In the genomic region with DNA sequence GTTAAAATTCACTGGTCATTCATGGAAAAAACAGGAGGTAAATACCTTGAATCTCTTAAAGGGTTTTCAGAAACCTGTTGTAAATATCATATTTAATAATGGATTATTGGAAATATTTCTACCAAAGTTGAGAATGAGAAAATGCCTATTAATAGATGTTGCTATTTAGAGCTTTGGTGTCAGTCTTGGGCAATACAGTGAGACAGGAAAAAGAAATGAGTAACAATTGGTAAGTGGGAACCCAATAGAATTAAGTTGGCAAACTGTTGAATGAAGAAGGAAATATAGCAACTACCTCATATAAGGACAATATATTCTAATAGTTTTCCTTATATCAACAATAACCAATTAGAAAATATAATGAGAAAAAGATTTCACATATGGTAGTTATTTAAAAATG, we compare ENCODE assay signal across 11 cellular contexts.
DNase-seq lines count a peak whose midpoint lies in the region; ATAC-seq and TF ChIP-seq lines count a peak whose summit lies in the region.
"Had no signal": no experiment of that assay in that cellular context is flagged by ENCODE, and none has a peak within 500 bp of the region (broad histone marks: within the 10 kb centered on the region; RNA-seq: fewer than 3 reads in every experiment).

No MANE protein-coding gene starts in this region.

- H3K9ac ChIP-seq in IMR-90 (ENCODE audit: low read depth, low read length), result no peak overlapping the region

- H3K4me1 ChIP-seq in IMR-90 (ENCODE audit: control insufficient read depth, insufficient read depth, low read length) (no peaks in the 10 kb centered on the region), breast epithelium (no peaks in the 10 kb centered on the region)

- no peaks in the 10 kb centered on the region for H3K27me3 Mint-ChIP-seq in T-helper 2 cell treated with Interferon-gamma antibody and Interleukin-4, amounts not matched to agents 5 μg/mL and 100 μg/mL, for 36 hours (ENCODE audit: low read depth)
- H3K27me3 Mint-ChIP-seq: dendritic cell treated with granulocyte-macrophage colony-stimulating factor and Interleukin-4, amounts not matched to agents 40 ng/mL and 50 ng/mL, for 4 days had no signal

- H2BK15ac ChIP-seq in IMR-90 (ENCODE audit: low read depth, low read length), result no peak overlapping the region

- no peak overlapping the region for H3K27ac Mint-ChIP-seq in T-helper 2 cell treated with Interferon-gamma antibody and Interleukin-4, amounts not matched to agents 5 μg/mL and 100 μg/mL, for 36 hours
- H3K27ac Mint-ChIP-seq: dendritic cell treated with granulocyte-macrophage colony-stimulating factor and Interleukin-4, amounts not matched to agents 40 ng/mL and 50 ng/mL, for 4 days had no signal

- H2BK120ac ChIP-seq in IMR-90 (ENCODE audit: low read depth, low read length), result no peak overlapping the region

- no peak overlapping the region for H2BK20ac ChIP-seq in IMR-90 (ENCODE audit: low read depth, low read length)

- H2AFZ ChIP-seq in IMR-90 (replicated peaks; ENCODE audit: low read length, poor library complexity), result no peak overlapping the region

- H3K9me1 ChIP-seq in IMR-90 (ENCODE audit: insufficient read depth, low read length), result 0 out of 2 replicates have a peak, but pooled peaks cover 3% of the 10 kb centered on the region

- intact Hi-C loops in IMR-90 (cut with micrococcal nuclease) (no loop called here), breast epithelium (cut with DNase I; ENCODE audit: low total_unique reads) (no loop called here), left ventricle myocardium superior (cut with micrococcal nuclease) (no loop called here)

- no peaks in the 10 kb centered on the region for H3K27me3 ChIP-seq in IMR-90 (ENCODE audit: control insufficient read depth, insufficient read depth, low read length)
- no peaks in the 10 kb centered on the region for H3K27me3 ChIP-seq in breast epithelium

- H4K8ac ChIP-seq in IMR-90 (ENCODE audit: low read depth in 2 of 2, low read length in 2 of 2), result no peak overlapping the region

- ATAC-seq in IMR-90 (ENCODE audit: low read depth) (no peak), left ventricle myocardium superior (peak; percentile 74)

- H4K91ac ChIP-seq in IMR-90 (ENCODE audit: insufficient read depth, low read depth, low read length), result no peak overlapping the region

- no peak overlapping the region for H3K18ac ChIP-seq in IMR-90 (ENCODE audit: low read depth, low read length)

- H3K36me3 ChIP-seq in IMR-90 (ENCODE audit: control insufficient read depth, insufficient read depth, low read length) (peaks cover 12% of the 10 kb centered on the region), breast epithelium (peaks cover 5% of the 10 kb centered on the region)

- no peak for TF ChIP-seq RAD21 in IMR-90 (IDR thresholded peaks at IDR 0.05; ENCODE audit: low read length)

- H3K9me3 ChIP-seq in IMR-90 (ENCODE audit: control insufficient read depth, insufficient read depth, low read length) (no peaks in the 10 kb centered on the region), breast epithelium (no peaks in the 10 kb centered on the region)

- CTCF ChIA-PET in IMR-90 (lab: Yijun Ruan, JAX), result no interaction called here

- DNase-seq in IMR-90 (peak; percentile 14), breast epithelium (ENCODE audit: low spot score in 2 of 2) (no peak), left ventricle myocardium superior (no peak), stromal cell of bone marrow (ENCODE audit: low read depth) (peak; percentile 17), NCI-H345 (lab: John Stamatoyannopoulos, UW) (no peak), NCI-H1694 (lab: John Stamatoyannopoulos, UW) (no peak)
- DNase-seq in T-helper 2 cell treated with Interferon-gamma antibody and Interleukin-4, amounts not matched to agents 5 μg/mL and 100 μg/mL, for 36 hours (ENCODE audit: low spot score), result no peak
- DNase-seq: activated CD4-positive, CD25-positive, alpha-beta regulatory T cell; DMS 273 treated with DMSO at 0.1 percent for 48 hours; stimulated activated CD8-positive, alpha-beta memory T cell treated with anti-CD3 and anti-CD28 coated beads, Interleukin-4, amount 100 ng/mL, for 48 hours had no signal

- H4K5ac ChIP-seq in IMR-90 (ENCODE audit: low read depth, low read length), result no peak overlapping the region

- in situ Hi-C loops in IMR-90 (cut with MboI; ENCODE audit: low sequenced_read_pairs), result no loop called here

- H3K36me3 Mint-ChIP-seq in T-helper 2 cell treated with Interferon-gamma antibody and Interleukin-4, amounts not matched to agents 5 μg/mL and 100 μg/mL, for 36 hours (ENCODE audit: low read depth), result peaks cover 81% of the 10 kb centered on the region

- no peak for TF ChIP-seq CTCF in IMR-90 (conservative IDR thresholded peaks at IDR 0.05; ENCODE audit: low read depth, low read length)
- TF ChIP-seq CTCF in breast epithelium (IDR thresholded peaks at IDR 0.05), result no peak

- no TSS peak for BruUV-seq in IMR-90 (replicated peaks; lab: Mats Ljungman, UMichigan)

- POLR2A ChIA-PET in IMR-90 (lab: Charles Lee; ENCODE audit: unreplicated experiment), result no interaction called here

- H2AK9ac ChIP-seq in IMR-90 (replicated peaks; ENCODE audit: low read depth, low read length, poor library complexity), result no peak overlapping the region

- H3K23ac ChIP-seq in IMR-90 (ENCODE audit: low read depth, low read length), result no peak overlapping the region

- TF ChIP-seq POLR2A in IMR-90 (IDR thresholded peaks at IDR 0.05; ENCODE audit: low read depth, low read length) (no peak), breast epithelium (IDR thresholded peaks at IDR 0.05) (no peak)

- no peak overlapping the region for H3K4me3 Mint-ChIP-seq in T-helper 2 cell treated with Interferon-gamma antibody and Interleukin-4, amounts not matched to agents 5 μg/mL and 100 μg/mL, for 36 hours
- H3K4me3 Mint-ChIP-seq: dendritic cell treated with granulocyte-macrophage colony-stimulating factor and Interleukin-4, amounts not matched to agents 40 ng/mL and 50 ng/mL, for 4 days had no signal

- H4K20me1 ChIP-seq in IMR-90 (ENCODE audit: insufficient read depth, low read length), result no peaks in the 10 kb centered on the region

- H3K56ac ChIP-seq in IMR-90 (ENCODE audit: extremely low read depth, insufficient read depth, low read length), result no peak overlapping the region

- peaks cover 15% of the 10 kb centered on the region for H3K9me3 Mint-ChIP-seq in T-helper 2 cell treated with Interferon-gamma antibody and Interleukin-4, amounts not matched to agents 5 μg/mL and 100 μg/mL, for 36 hours
- H3K9me3 Mint-ChIP-seq: dendritic cell treated with granulocyte-macrophage colony-stimulating factor and Interleukin-4, amounts not matched to agents 40 ng/mL and 50 ng/mL, for 4 days had no signal

- peaks cover 9 to 16% of the 10 kb centered on the region in 2 experiments for H3K79me1 ChIP-seq in IMR-90 (ENCODE audit: low read depth in 1 of 2, low read length in 2 of 2)

- H2BK5ac ChIP-seq in IMR-90 (ENCODE audit: low read depth, low read length, poor library complexity, severe bottlenecking), result no peak overlapping the region

- H3K4me2 ChIP-seq in IMR-90 (ENCODE audit: low read depth, low read length), result no peak overlapping the region

- H3K4ac ChIP-seq in IMR-90 (ENCODE audit: low read depth, low read length), result no peak overlapping the region

- dilution Hi-C loops in IMR-90 (cut with HindIII; ENCODE audit: low sequenced_read_pairs, unreplicated experiment), result no loop called here

- H3K27ac ChIP-seq in IMR-90 (ENCODE audit: insufficient read depth, low read length), result no peak overlapping the region
- H3K27ac ChIP-seq in breast epithelium, result peak overlapping the region; percentile 53 to 65

- H3K4me1 Mint-ChIP-seq in T-helper 2 cell treated with Interferon-gamma antibody and Interleukin-4, amounts not matched to agents 5 μg/mL and 100 μg/mL, for 36 hours (ENCODE audit: low read depth), result peaks cover 7% of the 10 kb centered on the region

- H3K4me3 ChIP-seq in IMR-90 (ENCODE audit: insufficient read depth, low read depth, low read length) (no peak overlapping the region), breast epithelium (no peak overlapping the region)

- H3K14ac ChIP-seq in IMR-90 (replicated peaks; ENCODE audit: low read depth, low read length), result no peak overlapping the region

- H2AK5ac ChIP-seq in IMR-90 (ENCODE audit: low read depth, low read length), result no peak overlapping the region

TF ChIP-seq in IMR-90, 13 proteins besides CTCF, POLR2A, EP300 and RAD21:
- TF ChIP-seq RCOR1 (IDR thresholded peaks at IDR 0.05; ENCODE audit: insufficient replicate concordance, low read length), result no peak
- TF ChIP-seq FOS (IDR thresholded peaks at IDR 0.05; ENCODE audit: low read depth, low read length), result no peak
- TF ChIP-seq, protein P1, sequence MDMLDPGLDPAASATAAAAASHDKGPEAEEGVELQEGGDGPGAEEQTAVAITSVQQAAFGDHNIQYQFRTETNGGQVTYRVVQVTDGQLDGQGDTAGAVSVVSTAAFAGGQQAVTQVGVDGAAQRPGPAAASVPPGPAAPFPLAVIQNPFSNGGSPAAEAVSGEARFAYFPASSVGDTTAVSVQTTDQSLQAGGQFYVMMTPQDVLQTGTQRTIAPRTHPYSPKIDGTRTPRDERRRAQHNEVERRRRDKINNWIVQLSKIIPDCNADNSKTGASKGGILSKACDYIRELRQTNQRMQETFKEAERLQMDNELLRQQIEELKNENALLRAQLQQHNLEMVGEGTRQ (IDR thresholded peaks at IDR 0.05; ENCODE audit: low read depth, low read length), result no peak
- TF ChIP-seq CEBPB (IDR thresholded peaks at IDR 0.05; ENCODE audit: low read depth, low read length), result peak; percentile 72
- no peak for TF ChIP-seq BHLHE40 (IDR thresholded peaks at IDR 0.05; ENCODE audit: low read depth, low read length)
- no peak for TF ChIP-seq CHD1 (IDR thresholded peaks at IDR 0.05; ENCODE audit: low read depth, low read length)
- no peak for TF ChIP-seq SMC3 (IDR thresholded peaks at IDR 0.05; ENCODE audit: low read depth, low read length)
- no peak for TF ChIP-seq MAFK (IDR thresholded peaks at IDR 0.05; ENCODE audit: low read depth, low read length)
TF ChIP-seq in IMR-90: peak in this region for 1.

Comparison
In these comparisons a context has a peak if more than half of its experiments do, and no peak if none do; other contexts are left out.
1. DNase-seq: peak in IMR-90 (single experiment) and stromal cell of bone marrow (single experiment); none in breast epithelium (0 of 2), left ventricle myocardium superior (single experiment), NCI-H345 (single experiment), NCI-H1694 (single experiment) and T-helper 2 cell treated with Interferon-gamma antibody and Interleukin-4, amounts not matched to agents 5 μg/mL and 100 μg/mL, for 36 hours (single experiment).